ENCODE assay signal across 24 cellular contexts in the genomic region with DNA sequence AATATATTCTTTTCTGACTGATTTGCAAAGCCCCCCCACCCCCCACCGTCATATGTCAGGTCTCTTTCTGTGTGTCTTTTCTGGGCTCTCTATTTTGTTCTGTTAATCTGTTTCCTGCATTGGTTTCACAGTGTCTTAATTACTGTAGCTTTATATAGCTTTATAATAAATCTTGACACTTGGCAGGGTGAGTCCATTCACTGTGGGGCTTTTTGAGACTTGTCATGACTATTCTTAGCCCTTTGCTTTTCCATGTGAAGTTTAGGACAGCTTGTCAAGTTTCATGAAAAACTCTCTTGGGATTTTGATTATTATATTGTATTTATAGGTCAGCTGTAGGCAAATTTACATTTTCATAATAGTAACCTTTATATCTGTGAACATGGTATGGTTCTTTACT. TPM values are rescaled to one million over a fixed set of nuclear protein-coding genes. Genes with fewer than 3 reads are reported as not detected.
DNase-seq lines count a peak whose midpoint lies in the region; ATAC-seq and TF ChIP-seq lines count a peak whose summit lies in the region.
"Had no signal": no experiment of that assay in that cellular context is flagged by ENCODE, and none has a peak within 500 bp of the region (broad histone marks: within the 10 kb centered on the region; RNA-seq: fewer than 3 reads in every experiment).

No MANE protein-coding gene starts in this region.

- H3K18ac ChIP-seq in IMR-90 (ENCODE audit: low read depth, low read length), result no peak overlapping the region

- H3K23ac ChIP-seq in IMR-90 (ENCODE audit: low read depth, low read length), result no peak overlapping the region

- H3K4me3 ChIP-seq in A673 (ENCODE audit: low read depth, low read length, poor library complexity, severe bottlenecking), result no peak overlapping the region
- H3K4me3 ChIP-seq in IMR-90 (ENCODE audit: insufficient read depth, low read depth, low read length), result no peak overlapping the region
- H3K4me3 ChIP-seq in choroid plexus epithelial cell (ENCODE audit: low read depth, low read length), result no peak overlapping the region
- no peak overlapping the region for H3K4me3 ChIP-seq in osteoblast (ENCODE audit: insufficient read depth, low read length)
- no peak overlapping the region for H3K4me3 ChIP-seq in tibial nerve
- H3K4me3 ChIP-seq: BLaER1 treated with 17β-estradiol and CSF1 and Interleukin-3, amounts not matched to agents 10 nM and 100 nM; body of pancreas; coronary artery had no signal

- DNase-seq in A673 (ENCODE audit: low spot score) (peak; percentile 38), IMR-90 (no peak), choroid plexus epithelial cell (ENCODE audit: low read depth) (peak; percentile 5), osteoblast (ENCODE audit: insufficient read length, low spot score, missing footprints) (no peak), posterior cingulate gyrus (no peak), tibial nerve (ENCODE audit: low spot score in 2 of 2) (no peak), T-cell (no peak)
- DNase-seq: activated CD4-positive, alpha-beta T cell treated with anti-CD3 and anti-CD28 coated beads, Interleukin-2, amount 50 U/mL, for 48 hours; activated effector memory CD4-positive, alpha-beta T cell treated with Interleukin-2 at 50 U/mL for 16 hours; body of pancreas; DMS79 treated with DMSO at 0.1 percent for 48 hours; effector memory CD8-positive, alpha-beta T cell; foreskin melanocyte; GOT3; hypothalamus; NCI-H1048; NCI-H187 treated with DMSO at 0.1 percent for 48 hours; NCI-H748 treated with DMSO at 0.1 percent for 48 hours; stimulated activated CD8-positive, alpha-beta memory T cell treated with anti-CD3 and anti-CD28 coated beads, Interleukin-4, amount 100 ng/mL, for 48 hours had no signal

- no peak overlapping the region for H2AK9ac ChIP-seq in IMR-90 (replicated peaks; ENCODE audit: low read depth, low read length, poor library complexity)

- no peak overlapping the region for H3K9ac ChIP-seq in IMR-90 (ENCODE audit: low read depth, low read length)
- H3K9ac ChIP-seq: BLaER1 treated with 17β-estradiol and CSF1 and Interleukin-3, amounts not matched to agents 10 nM and 100 nM had no signal

- no peak overlapping the region for H4K5ac ChIP-seq in IMR-90 (ENCODE audit: low read depth, low read length)

- no CpG with 5 or more reads among the region's 1 CpG for WGBS in IMR-90 (ENCODE audit: extremely low coverage in 2 of 2, insufficient read length in 1 of 2), 2 experiments
- WGBS in tibial nerve, 2 donors, result 85 to 87% methylated on average over 1 of the region's 1 CpG

- no peaks in the 10 kb centered on the region for H3K9me3 Mint-ChIP-seq in T-cell
- H3K9me3 Mint-ChIP-seq: effector memory CD8-positive, alpha-beta T cell; neural crest cell had no signal

- TF ChIP-seq EP300 in tibial nerve (IDR thresholded peaks at IDR 0.05), result no peak

- H3K56ac ChIP-seq in IMR-90 (ENCODE audit: extremely low read depth, insufficient read depth, low read length), result no peak overlapping the region

- no peak overlapping the region for H2BK5ac ChIP-seq in IMR-90 (ENCODE audit: low read depth, low read length, poor library complexity, severe bottlenecking)

- H4K20me1 ChIP-seq in IMR-90 (ENCODE audit: insufficient read depth, low read length) (peaks cover 9% of the 10 kb centered on the region; the same call in 1 of the 2 replicates), osteoblast (ENCODE audit: insufficient read depth, low read length) (no peaks in the 10 kb centered on the region)
- H4K20me1 ChIP-seq: BLaER1 treated with 17β-estradiol and CSF1 and Interleukin-3, amounts not matched to agents 10 nM and 100 nM had no signal

- H4K8ac ChIP-seq in IMR-90 (ENCODE audit: low read depth in 2 of 2, low read length in 2 of 2), result no peak overlapping the region

- H3K27ac ChIP-seq in A673 (ENCODE audit: low read depth, low read length, poor library complexity, severe bottlenecking) (no peak overlapping the region), IMR-90 (ENCODE audit: insufficient read depth, low read length) (no peak overlapping the region), osteoblast (ENCODE audit: low read depth, low read length) (peak overlapping the region; percentile 98), tibial nerve (peak overlapping the region in 2 of 4 donors; percentile 1 to 82)
- H3K27ac ChIP-seq: BLaER1 treated with 17β-estradiol and CSF1 and Interleukin-3, amounts not matched to agents 10 nM and 100 nM; body of pancreas had no signal

- H3K79me2 ChIP-seq in osteoblast (ENCODE audit: insufficient read depth, low read length), result no peaks in the 10 kb centered on the region

- TF ChIP-seq RAD21 in IMR-90 (IDR thresholded peaks at IDR 0.05; ENCODE audit: low read length), result no peak

- ATAC-seq in IMR-90 (ENCODE audit: low read depth) (no peak), T-cell (replicated peaks in 1 of 4) (no peak), GM21576 (IDR thresholded peaks at IDR 0.05; ENCODE audit: unreplicated experiment) (no peak)
- ATAC-seq: body of pancreas; effector memory CD8-positive, alpha-beta T cell; esophagus mucosa had no signal

- H3K79me1 ChIP-seq in IMR-90 (ENCODE audit: low read depth in 1 of 2, low read length in 2 of 2), result peaks cover 3 to 47% of the 10 kb centered on the region in 2 experiments; a peak in 3 of 4 replicates

- no peak overlapping the region for H3K4me3 Mint-ChIP-seq in T-cell
- H3K4me3 Mint-ChIP-seq: effector memory CD8-positive, alpha-beta T cell; neural crest cell had no signal

- TF ChIP-seq CTCF in A673 (conservative IDR thresholded peaks at IDR 0.05; ENCODE audit: low read depth, low read length), result no peak
- no peak for TF ChIP-seq CTCF in IMR-90 (conservative IDR thresholded peaks at IDR 0.05; ENCODE audit: low read depth, low read length)
- no peak for TF ChIP-seq CTCF in choroid plexus epithelial cell (conservative IDR thresholded peaks at IDR 0.05; ENCODE audit: low read depth, low read length)
- TF ChIP-seq CTCF in osteoblast (IDR thresholded peaks at IDR 0.05; ENCODE audit: extremely low read depth, low read depth, low read length), result no peak
- TF ChIP-seq CTCF in tibial nerve (IDR thresholded peaks at IDR 0.05), result no peak

- H3K36me3 Mint-ChIP-seq in T-cell, result peaks cover 49% of the 10 kb centered on the region

- H3K4me1 Mint-ChIP-seq in T-cell, result peaks cover 5 to 9% (median 5%) of the 10 kb centered on the region in 3 donors
- H3K4me1 Mint-ChIP-seq: neural crest cell had no signal

- no peaks in the 10 kb centered on the region for H3K9me3 ChIP-seq in A673 (ENCODE audit: low read depth, low read length, poor library complexity, severe bottlenecking)
- H3K9me3 ChIP-seq in IMR-90 (ENCODE audit: control insufficient read depth, insufficient read depth, low read length), result no peaks in the 10 kb centered on the region
- no peaks in the 10 kb centered on the region for H3K9me3 ChIP-seq in osteoblast (ENCODE audit: low read depth, low read length)
- no peaks in the 10 kb centered on the region for H3K9me3 ChIP-seq in tibial nerve
- H3K9me3 ChIP-seq: BLaER1 treated with 17β-estradiol and CSF1 and Interleukin-3, amounts not matched to agents 10 nM and 100 nM; body of pancreas had no signal

- H2AFZ ChIP-seq in IMR-90 (replicated peaks; ENCODE audit: low read length, poor library complexity), result no peak overlapping the region
- H2AFZ ChIP-seq in osteoblast (ENCODE audit: low read length), result no peak overlapping the region

- intact Hi-C loops in A673 (cut with micrococcal nuclease; ENCODE audit: unreplicated experiment), result loop anchor here (10.0 kb wide), 1 partner anchor 285 kb away; no protein-coding TSS in a partner anchor
- intact Hi-C loops in IMR-90 (cut with micrococcal nuclease), result loop anchor here (10.0 kb wide), 1 partner anchor 285 kb away; no protein-coding TSS in a partner anchor
- intact Hi-C loops in posterior cingulate gyrus (cut with DNase I), result no loop called here

- in situ Hi-C loops in IMR-90 (cut with MboI; ENCODE audit: low sequenced_read_pairs), result no loop called here

- H3K4ac ChIP-seq in IMR-90 (ENCODE audit: low read depth, low read length), result no peak overlapping the region

- H2BK20ac ChIP-seq in IMR-90 (ENCODE audit: low read depth, low read length), result no peak overlapping the region; the same call in 1 of the 2 replicates

- no peak overlapping the region for H4K91ac ChIP-seq in IMR-90 (ENCODE audit: insufficient read depth, low read depth, low read length)

- peaks cover 5% of the 10 kb centered on the region for H3K36me3 ChIP-seq in A673 (ENCODE audit: insufficient read depth, low read length, poor library complexity, severe bottlenecking)
- peaks cover 2% of the 10 kb centered on the region; the same call in 1 of the 2 replicates for H3K36me3 ChIP-seq in IMR-90 (ENCODE audit: control insufficient read depth, insufficient read depth, low read length)
- no peaks in the 10 kb centered on the region for H3K36me3 ChIP-seq in osteoblast (ENCODE audit: insufficient read depth, low read length)
- peaks cover 0 to 13% (median 0%) of the 10 kb centered on the region in 3 donors for H3K36me3 ChIP-seq in tibial nerve

- H2BK120ac ChIP-seq in IMR-90 (ENCODE audit: low read depth, low read length), result no peak overlapping the region

- 0 out of 2 replicates have a peak overlapping the region, but pooled peaks have one; percentile 48 for H3K14ac ChIP-seq in IMR-90 (replicated peaks; ENCODE audit: low read depth, low read length)

- H2BK15ac ChIP-seq in IMR-90 (ENCODE audit: low read depth, low read length), result no peak overlapping the region

- no peak overlapping the region for H3K4me2 ChIP-seq in IMR-90 (ENCODE audit: low read depth, low read length)
- no peak overlapping the region for H3K4me2 ChIP-seq in osteoblast (ENCODE audit: insufficient read depth, low read length)

- POLR2A ChIA-PET in A673 (lab: Charles Lee; ENCODE audit: low non-redundant PET) (interaction anchor here (0.6 kb wide), 1 partner anchor 25 kb away, joined by 9 read pairs; no protein-coding TSS in a partner anchor), IMR-90 (lab: Charles Lee; ENCODE audit: unreplicated experiment) (no interaction called here), T-cell (lab: Charles Lee) (no interaction called here)

- no peak overlapping the region for H2AK5ac ChIP-seq in IMR-90 (ENCODE audit: low read depth, low read length)

- no peaks in the 10 kb centered on the region for H3K27me3 Mint-ChIP-seq in T-cell
- H3K27me3 Mint-ChIP-seq: effector memory CD8-positive, alpha-beta T cell had no signal

- dilution Hi-C loops in IMR-90 (cut with HindIII; ENCODE audit: low sequenced_read_pairs, unreplicated experiment), result no loop called here

- H3K27me3 ChIP-seq in A673 (replicated peaks; ENCODE audit: insufficient read depth, low read depth, low read length, poor library complexity) (no peaks in the 10 kb centered on the region), IMR-90 (ENCODE audit: control insufficient read depth, insufficient read depth, low read length) (no peaks in the 10 kb centered on the region), osteoblast (ENCODE audit: insufficient read depth, low read length) (no peaks in the 10 kb centered on the region), tibial nerve (no peaks in the 10 kb centered on the region)
- H3K27me3 ChIP-seq: BLaER1 treated with 17β-estradiol and CSF1 and Interleukin-3, amounts not matched to agents 10 nM and 100 nM; body of pancreas had no signal

- CTCF ChIA-PET in A673 (lab: Charles Lee), result no interaction called here
- CTCF ChIA-PET in IMR-90 (lab: Yijun Ruan, JAX), result interaction anchor here (0.6 kb wide), 1 partner anchor 20 kb away, joined by 3 read pairs; no protein-coding TSS in a partner anchor
- CTCF ChIA-PET in T-cell (lab: Charles Lee), result no interaction called here

- TF ChIP-seq POLR2A in IMR-90 (IDR thresholded peaks at IDR 0.05; ENCODE audit: low read depth, low read length) (no peak), tibial nerve (IDR thresholded peaks at IDR 0.05) (no peak)

- H3K4me1 ChIP-seq in A673 (ENCODE audit: insufficient read depth, low read length, poor library complexity, severe bottlenecking) (peaks cover 34% of the 10 kb centered on the region), IMR-90 (ENCODE audit: control insufficient read depth, insufficient read depth, low read length) (peaks cover 11% of the 10 kb centered on the region), osteoblast (ENCODE audit: insufficient read depth, low read length) (peaks cover 43% of the 10 kb centered on the region), tibial nerve (peaks cover 0 to 56% (median 28%) of the 10 kb centered on the region in 4 donors)

- BruUV-seq in A673 (replicated peaks; lab: Mats Ljungman, UMichigan), result no TSS peak
- BruUV-seq in IMR-90 (replicated peaks; lab: Mats Ljungman, UMichigan), result no TSS peak

- peaks cover 12% of the 10 kb centered on the region for H3K9me1 ChIP-seq in IMR-90 (ENCODE audit: insufficient read depth, low read length)

- H3K27ac Mint-ChIP-seq in T-cell, result no peak overlapping the region

RNA-seq across cellular contexts. Expression of a gene that starts 50.4 kb away (rescaled TPM):
- total RNA-seq in A673 (2021) (13.8 and 14.1 TPM in 2 replicates), IMR-90 (2012; rRNA removed) (16.3 and 21.4 TPM in 2 replicates), osteoblast (13.8 and 15.9 TPM in 2 replicates), tibial nerve (10 to 100 TPM; 14.7 to 27.8 (median 21.2) TPM), T-cell (10 to 100 TPM; 14.9 to 17.7 (median 16.1) TPM)
- polyA plus RNA-seq in IMR-90 (2012; rRNA removed), result 3.9 and 5.7 TPM in 2 replicates
- polyA plus RNA-seq in IMR-90 (2012; cell fraction: cytosol; rRNA removed), result 0.84 and 1.6 TPM in 2 replicates
- polyA plus RNA-seq in IMR-90 (2012; cell fraction: nucleus; rRNA removed; ENCODE audit: low replicate concordance), result 0.77 and 4.0 TPM in 2 replicates

RNA-seq across cellular contexts. Expression of a gene that starts 58.6 kb away (rescaled TPM):
- total RNA-seq in A673 (2021) (0.45 and 0.70 TPM in 2 replicates), IMR-90 (2012; rRNA removed) (5.2 and 10.3 TPM in 2 replicates), osteoblast (6.9 and 7.7 TPM in 2 replicates), tibial nerve (10 to 100 TPM; 18.0 to 22.8 (median 20.5) TPM), T-cell (under 1 TPM; 0.26 to 0.50 (median 0.35) TPM)
- polyA plus RNA-seq in IMR-90 (2012; rRNA removed), result 13.4 and 16.1 TPM in 2 replicates
- polyA plus RNA-seq in IMR-90 (2012; cell fraction: cytosol; rRNA removed), result 1.9 and 2.5 TPM in 2 replicates
- polyA plus RNA-seq in IMR-90 (2012; cell fraction: nucleus; rRNA removed; ENCODE audit: low replicate concordance), result 2.7 and 27.0 TPM in 2 replicates

Comparison
In these comparisons a context has a peak if more than half of its experiments do, and no peak if none do; other contexts are left out.
1. DNase-seq: peak in A673 (single experiment) and choroid plexus epithelial cell (single experiment); none in IMR-90 (single experiment), osteoblast (single experiment), posterior cingulate gyrus (0 of 10), tibial nerve (0 of 2) and T-cell (0 of 34).